1 cellular context compared by ENCODE assay signal in the genomic region with DNA sequence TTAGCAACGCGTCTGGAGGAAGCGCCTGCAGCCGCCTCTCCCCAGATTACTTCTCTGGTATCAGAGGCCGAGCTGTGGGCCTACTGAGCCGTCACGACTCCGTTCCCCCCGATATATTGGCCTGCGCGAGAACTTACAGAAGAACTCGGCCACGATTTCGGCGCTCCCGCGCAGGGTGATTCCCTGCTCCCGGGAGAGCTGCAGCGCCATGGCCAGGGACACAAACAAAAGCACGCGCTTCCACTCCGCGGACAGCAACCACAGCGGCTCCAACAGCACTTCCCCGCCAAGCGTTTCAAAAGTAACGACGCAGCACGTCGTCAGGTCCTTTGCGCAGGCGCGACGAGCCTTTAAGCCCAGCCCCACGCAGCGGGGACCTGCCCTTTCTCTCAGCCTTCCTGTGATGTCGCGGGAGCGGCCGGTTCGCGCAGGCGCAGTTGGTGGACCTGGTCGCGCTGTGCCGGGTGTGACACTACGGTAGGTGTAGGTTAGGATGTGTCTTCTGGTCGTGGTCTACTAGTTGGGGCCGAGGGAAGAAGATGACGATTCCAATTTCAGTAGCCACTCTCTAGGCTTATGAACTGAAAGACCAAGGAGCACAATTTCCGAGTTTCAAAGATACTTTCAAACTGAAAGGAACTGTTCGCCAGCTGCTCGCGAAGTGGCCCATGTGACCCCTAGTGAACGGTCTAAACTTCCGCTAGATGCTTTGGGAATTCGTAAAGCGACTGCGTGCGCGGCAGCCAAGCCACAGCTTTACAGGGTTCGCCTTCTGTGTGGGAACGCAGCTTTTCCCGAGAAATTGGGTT.
TF ChIP-seq lines count a peak whose summit lies in the region.

Gene MAD2L1, minus strand, starts transcription at position 324 of the 809 bp plus-strand sequence. Its CDS starts 114 bp downstream, at position 210.

TF ChIP-seq in HepG2, 621 proteins besides CTCF, POLR2A, EP300 and RAD21 (continued from another document and continues in another):
- TF ChIP-seq HIC2 (CRISPR knock-in tag; IDR thresholded peaks at IDR 0.05; ENCODE audit: low read depth) (no peak), ZNF703 (CRISPR knock-in tag; IDR thresholded peaks at IDR 0.05; ENCODE audit: borderline replicate concordance) (no peak), AKAP8 (CRISPR knock-in tag; IDR thresholded peaks at IDR 0.05) (peak; percentile 70; the same call in 1 of the 2 replicates), ZNF549 (CRISPR knock-in tag; IDR thresholded peaks at IDR 0.05) (no peak), THAP11 (CRISPR knock-in tag; IDR thresholded peaks at IDR 0.05) (peak; percentile 59), ZNF691 (CRISPR knock-in tag; IDR thresholded peaks at IDR 0.05; ENCODE audit: borderline replicate concordance, low read depth) (no peak), GZF1 (CRISPR knock-in tag; IDR thresholded peaks at IDR 0.05) (no peak), ZNF7 (CRISPR knock-in tag; IDR thresholded peaks at IDR 0.05) (peak; percentile 84; the same call in 1 of the 2 replicates), ZNF841 (CRISPR knock-in tag; IDR thresholded peaks at IDR 0.05; ENCODE audit: borderline replicate concordance) (no peak), GLI4 (CRISPR knock-in tag; IDR thresholded peaks at IDR 0.05; ENCODE audit: borderline replicate concordance) (no peak), TEAD3 (CRISPR knock-in tag; optimal IDR thresholded peaks at IDR 0.05; ENCODE audit: borderline replicate concordance) (no peak), CHD2 (IDR thresholded peaks at IDR 0.05; ENCODE audit: low read depth, low read length) (peak; percentile 92), NR2C2 (CRISPR knock-in tag; IDR thresholded peaks at IDR 0.05; ENCODE audit: borderline replicate concordance) (peak; percentile 63; the same call in 1 of the 2 replicates), ZNF264 (CRISPR knock-in tag; IDR thresholded peaks at IDR 0.05) (peak; percentile 10; the same call in 1 of the 2 replicates), ZNF180 (CRISPR knock-in tag; IDR thresholded peaks at IDR 0.05; ENCODE audit: borderline replicate concordance, low read depth) (no peak), ZNF792 (CRISPR knock-in tag; IDR thresholded peaks at IDR 0.05) (no peak), SCMH1 (CRISPR knock-in tag; IDR thresholded peaks at IDR 0.05; ENCODE audit: borderline replicate concordance) (no peak), ELF1 (CRISPR knock-in tag; IDR thresholded peaks at IDR 0.05) (peak; percentile 50), NFAT5 (CRISPR knock-in tag; IDR thresholded peaks at IDR 0.05) (no peak; the same call in 1 of the 2 replicates), SNAPC5 (CRISPR knock-in tag; IDR thresholded peaks at IDR 0.05; ENCODE audit: borderline replicate concordance) (0 out of 2 replicates have a peak, but pooled peaks have one; percentile 54), POLR2AphosphoS2 (IDR thresholded peaks at IDR 0.05; ENCODE audit: low read depth, low read length) (no peak), ATF1 (CRISPR knock-in tag; IDR thresholded peaks at IDR 0.05) (peak; percentile 85), SKI (IDR thresholded peaks at IDR 0.05; ENCODE audit: partially characterized antibody) (no peak), ZNF546 (CRISPR knock-in tag; conservative IDR thresholded peaks at IDR 0.05) (0 out of 2 replicates have a peak, but pooled peaks have one; percentile 43), ZFP82 (CRISPR knock-in tag; IDR thresholded peaks at IDR 0.05; ENCODE audit: borderline replicate concordance) (no peak), ZNF564 (CRISPR knock-in tag; IDR thresholded peaks at IDR 0.05) (peak; percentile 88), FOXK1 (CRISPR knock-in tag; IDR thresholded peaks at IDR 0.05; ENCODE audit: borderline replicate concordance, low read depth) (peak; percentile 65), MXD3 (CRISPR knock-in tag; IDR thresholded peaks at IDR 0.05) (peak; percentile 23; the same call in 1 of the 2 replicates), RBM39 (IDR thresholded peaks at IDR 0.05; ENCODE audit: low read depth, low read length, poor library complexity, severe bottlenecking) (peak; percentile 44), ZNF780A (CRISPR knock-in tag; IDR thresholded peaks at IDR 0.05) (no peak; the same call in 1 of the 2 replicates), IKZF1 (IDR thresholded peaks at IDR 0.05) (no peak), ERF (CRISPR knock-in tag; IDR thresholded peaks at IDR 0.05) (no peak; the same call in 1 of the 2 replicates)
- TF ChIP-seq, protein P1, sequence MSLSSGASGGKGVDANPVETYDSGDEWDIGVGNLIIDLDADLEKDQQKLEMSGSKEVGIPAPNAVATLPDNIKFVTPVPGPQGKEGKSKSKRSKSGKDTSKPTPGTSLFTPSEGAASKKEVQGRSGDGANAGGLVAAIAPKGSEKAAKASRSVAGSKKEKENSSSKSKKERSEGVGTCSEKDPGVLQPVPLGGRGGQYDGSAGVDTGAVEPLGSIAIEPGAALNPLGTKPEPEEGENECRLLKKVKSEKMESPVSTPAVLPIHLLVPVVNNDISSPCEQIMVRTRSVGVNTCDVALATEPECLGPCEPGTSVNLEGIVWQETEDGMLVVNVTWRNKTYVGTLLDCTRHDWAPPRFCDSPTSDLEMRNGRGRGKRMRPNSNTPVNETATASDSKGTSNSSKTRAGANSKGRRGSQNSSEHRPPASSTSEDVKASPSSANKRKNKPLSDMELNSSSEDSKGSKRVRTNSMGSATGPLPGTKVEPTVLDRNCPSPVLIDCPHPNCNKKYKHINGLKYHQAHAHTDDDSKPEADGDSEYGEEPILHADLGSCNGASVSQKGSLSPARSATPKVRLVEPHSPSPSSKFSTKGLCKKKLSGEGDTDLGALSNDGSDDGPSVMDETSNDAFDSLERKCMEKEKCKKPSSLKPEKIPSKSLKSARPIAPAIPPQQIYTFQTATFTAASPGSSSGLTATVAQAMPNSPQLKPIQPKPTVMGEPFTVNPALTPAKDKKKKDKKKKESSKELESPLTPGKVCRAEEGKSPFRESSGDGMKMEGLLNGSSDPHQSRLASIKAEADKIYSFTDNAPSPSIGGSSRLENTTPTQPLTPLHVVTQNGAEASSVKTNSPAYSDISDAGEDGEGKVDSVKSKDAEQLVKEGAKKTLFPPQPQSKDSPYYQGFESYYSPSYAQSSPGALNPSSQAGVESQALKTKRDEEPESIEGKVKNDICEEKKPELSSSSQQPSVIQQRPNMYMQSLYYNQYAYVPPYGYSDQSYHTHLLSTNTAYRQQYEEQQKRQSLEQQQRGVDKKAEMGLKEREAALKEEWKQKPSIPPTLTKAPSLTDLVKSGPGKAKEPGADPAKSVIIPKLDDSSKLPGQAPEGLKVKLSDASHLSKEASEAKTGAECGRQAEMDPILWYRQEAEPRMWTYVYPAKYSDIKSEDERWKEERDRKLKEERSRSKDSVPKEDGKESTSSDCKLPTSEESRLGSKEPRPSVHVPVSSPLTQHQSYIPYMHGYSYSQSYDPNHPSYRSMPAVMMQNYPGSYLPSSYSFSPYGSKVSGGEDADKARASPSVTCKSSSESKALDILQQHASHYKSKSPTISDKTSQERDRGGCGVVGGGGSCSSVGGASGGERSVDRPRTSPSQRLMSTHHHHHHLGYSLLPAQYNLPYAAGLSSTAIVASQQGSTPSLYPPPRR (CRISPR knock-in tag; IDR thresholded peaks at IDR 0.05; ENCODE audit: borderline replicate concordance), result peak; percentile 24; the same call in 1 of the 2 replicates
- TF ChIP-seq, protein P2, sequence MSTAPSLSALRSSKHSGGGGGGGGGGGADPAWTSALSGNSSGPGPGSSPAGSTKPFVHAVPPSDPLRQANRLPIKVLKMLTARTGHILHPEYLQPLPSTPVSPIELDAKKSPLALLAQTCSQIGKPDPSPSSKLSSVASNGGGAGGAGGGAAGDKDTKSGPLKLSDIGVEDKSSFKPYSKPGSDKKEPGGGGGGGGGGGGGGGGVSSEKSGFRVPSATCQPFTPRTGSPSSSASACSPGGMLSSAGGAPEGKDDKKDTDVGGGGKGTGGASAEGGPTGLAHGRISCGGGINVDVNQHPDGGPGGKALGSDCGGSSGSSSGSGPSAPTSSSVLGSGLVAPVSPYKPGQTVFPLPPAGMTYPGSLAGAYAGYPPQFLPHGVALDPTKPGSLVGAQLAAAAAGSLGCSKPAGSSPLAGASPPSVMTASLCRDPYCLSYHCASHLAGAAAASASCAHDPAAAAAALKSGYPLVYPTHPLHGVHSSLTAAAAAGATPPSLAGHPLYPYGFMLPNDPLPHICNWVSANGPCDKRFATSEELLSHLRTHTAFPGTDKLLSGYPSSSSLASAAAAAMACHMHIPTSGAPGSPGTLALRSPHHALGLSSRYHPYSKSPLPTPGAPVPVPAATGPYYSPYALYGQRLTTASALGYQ (CRISPR knock-in tag; IDR thresholded peaks at IDR 0.05), result no peak
- TF ChIP-seq, protein P3, sequence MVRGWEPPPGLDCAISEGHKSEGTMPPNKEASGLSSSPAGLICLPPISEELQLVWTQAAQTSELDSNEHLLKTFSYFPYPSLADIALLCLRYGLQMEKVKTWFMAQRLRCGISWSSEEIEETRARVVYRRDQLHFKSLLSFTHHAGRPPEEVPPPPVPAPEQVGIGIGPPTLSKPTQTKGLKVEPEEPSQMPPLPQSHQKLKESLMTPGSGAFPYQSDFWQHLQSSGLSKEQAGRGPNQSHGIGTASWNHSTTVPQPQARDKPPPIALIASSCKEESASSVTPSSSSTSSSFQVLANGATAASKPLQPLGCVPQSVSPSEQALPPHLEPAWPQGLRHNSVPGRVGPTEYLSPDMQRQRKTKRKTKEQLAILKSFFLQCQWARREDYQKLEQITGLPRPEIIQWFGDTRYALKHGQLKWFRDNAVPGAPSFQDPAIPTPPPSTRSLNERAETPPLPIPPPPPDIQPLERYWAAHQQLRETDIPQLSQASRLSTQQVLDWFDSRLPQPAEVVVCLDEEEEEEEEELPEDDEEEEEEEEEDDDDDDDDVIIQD (CRISPR knock-in tag; IDR thresholded peaks at IDR 0.05; ENCODE audit: low read depth), result peak; percentile 42; the same call in 1 of the 2 replicates
